In the genomic region with DNA sequence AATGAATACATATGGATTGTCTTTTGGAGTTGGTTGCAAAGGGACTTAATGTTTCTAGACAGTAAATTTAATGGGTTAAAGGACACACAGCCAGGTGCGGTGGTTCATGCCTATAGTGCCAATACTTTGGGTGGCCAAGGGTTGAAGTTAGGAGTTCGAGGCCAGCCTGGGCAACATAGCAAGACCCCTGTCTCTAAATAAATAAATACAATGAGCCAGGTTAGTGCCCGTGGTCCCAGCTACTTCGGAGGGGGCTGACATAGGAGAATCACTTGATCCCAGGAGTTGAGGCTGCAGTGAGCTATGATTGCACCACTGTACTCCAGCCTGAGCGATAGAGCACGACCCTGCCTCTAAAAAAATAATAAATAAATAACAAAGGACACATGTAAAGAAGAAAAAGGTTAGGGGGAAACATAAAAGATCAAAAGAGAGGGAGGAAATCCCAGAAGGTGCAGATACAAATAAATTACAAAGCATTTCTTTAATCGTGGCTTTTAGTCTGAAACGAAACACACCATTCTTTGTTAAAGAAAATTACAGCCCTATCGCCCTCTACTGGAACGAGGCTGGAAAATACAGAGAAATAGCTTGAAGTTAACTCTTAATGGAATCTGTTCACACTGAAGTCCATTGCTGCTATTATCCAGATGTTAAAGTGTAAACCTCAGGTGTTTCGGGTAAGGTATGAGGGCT, we compare ENCODE assay signal across 9 cellular contexts. TPM values are rescaled to one million over a fixed set of nuclear protein-coding genes. Genes with fewer than 3 reads are reported as not detected.
DNase-seq lines count a peak whose midpoint lies in the region; ATAC-seq and TF ChIP-seq lines count a peak whose summit lies in the region.
"Had no signal": no experiment of that assay in that cellular context is flagged by ENCODE, and none has a peak within 500 bp of the region (broad histone marks: within the 10 kb centered on the region; RNA-seq: fewer than 3 reads in every experiment).

No MANE protein-coding gene starts in this region.

- H3K9me3 ChIP-seq in HAP-1: no peaks in the 10 kb centered on the region
- H3K9me3 ChIP-seq in PC-9 (ENCODE audit: insufficient read depth, low read depth): no peaks in the 10 kb centered on the region
- no peaks in the 10 kb centered on the region for H3K9me3 ChIP-seq in osteoblast (ENCODE audit: low read depth, low read length)
- H3K9me3 ChIP-seq in vagina: no peaks in the 10 kb centered on the region
- H3K9me3 ChIP-seq: BLaER1 had no signal

- H3K27me3 ChIP-seq in HAP-1 (ENCODE audit: low read depth): no peaks in the 10 kb centered on the region
- H3K27me3 ChIP-seq in PC-9 (ENCODE audit: insufficient read depth, low read depth): no peaks in the 10 kb centered on the region
- H3K27me3 ChIP-seq in osteoblast (ENCODE audit: insufficient read depth, low read length): no peaks in the 10 kb centered on the region
- no peaks in the 10 kb centered on the region for H3K27me3 ChIP-seq in vagina
- H3K27me3 ChIP-seq: BLaER1 had no signal

- peak; percentile 68 for TF ChIP-seq CTCF in PC-9 (conservative IDR thresholded peaks at IDR 0.05)
- TF ChIP-seq CTCF in epithelial cell of esophagus (IDR thresholded peaks at IDR 0.05; ENCODE audit: insufficient read depth, low read depth, low read length, missing control alignments): peak; percentile 59
- TF ChIP-seq CTCF in osteoblast (IDR thresholded peaks at IDR 0.05; ENCODE audit: extremely low read depth, low read depth, low read length): peak; percentile 70
- peak in 1 of 3 experiments; percentile 9 for TF ChIP-seq CTCF in vagina (IDR thresholded peaks at IDR 0.05)

- no TSS peak for BruUV-seq in PC-9 (replicated peaks; lab: Mats Ljungman, UMichigan)

- H3K4me2 ChIP-seq in PC-9 (no peak overlapping the region), osteoblast (ENCODE audit: insufficient read depth, low read length) (peak overlapping the region; percentile 12)
- H3K4me2 ChIP-seq: BLaER1 had no signal

- CTCF ChIA-PET in PC-9 (lab: Charles Lee): interaction anchor here (0.6 to 0.7 kb wide), 2 partner anchors 18 to 43 kb away, joined by 3 to 4 read pairs; no protein-coding TSS in a partner anchor

- no peak for ATAC-seq in HG03354 (IDR thresholded peaks at IDR 0.05; ENCODE audit: poor library complexity, severe bottlenecking, unreplicated experiment)

- no peak for TF ChIP-seq POLR2A in vagina (IDR thresholded peaks at IDR 0.05)

- H3K4me3 ChIP-seq in HAP-1: no peak overlapping the region
- H3K4me3 ChIP-seq in PC-9: no peak overlapping the region
- no peak overlapping the region for H3K4me3 ChIP-seq in epithelial cell of esophagus (ENCODE audit: low read length)
- H3K4me3 ChIP-seq in osteoblast (ENCODE audit: insufficient read depth, low read length): no peak overlapping the region
- no peak overlapping the region for H3K4me3 ChIP-seq in vagina
- H3K4me3 ChIP-seq: BLaER1 had no signal

- H4K20me1 ChIP-seq in PC-9 (ENCODE audit: insufficient read depth): peaks cover 6% of the 10 kb centered on the region
- H4K20me1 ChIP-seq in osteoblast (ENCODE audit: insufficient read depth, low read length): peaks cover 9% of the 10 kb centered on the region

- POLR2A ChIA-PET in PC-9 (lab: Charles Lee; ENCODE audit: unreplicated experiment): no interaction called here

- no peak overlapping the region for H2AFZ ChIP-seq in PC-9
- H2AFZ ChIP-seq in osteoblast (ENCODE audit: low read length): no peak overlapping the region

- peaks cover 9% of the 10 kb centered on the region for H3K36me3 ChIP-seq in HAP-1 (replicated peaks)
- H3K36me3 ChIP-seq in PC-9 (ENCODE audit: low read depth): peaks cover 21% of the 10 kb centered on the region; the same call in 1 of the 2 replicates
- H3K36me3 ChIP-seq in osteoblast (ENCODE audit: insufficient read depth, low read length): peaks cover 3% of the 10 kb centered on the region
- peaks cover 0 to 4% of the 10 kb centered on the region in 2 donors for H3K36me3 ChIP-seq in vagina

- intact Hi-C loops in PC-9 (cut with micrococcal nuclease; ENCODE audit: unreplicated experiment) (no loop called here), vagina (cut with DNase I) (no loop called here)

- H3F3A ChIP-seq in PC-9 (ENCODE audit: insufficient read depth, low read depth): peaks cover 11% of the 10 kb centered on the region; the same call in 1 of the 2 replicates

- peaks cover 14% of the 10 kb centered on the region for H3K4me1 ChIP-seq in HAP-1
- H3K4me1 ChIP-seq in PC-9 (replicated peaks; ENCODE audit: insufficient read depth): no peaks in the 10 kb centered on the region
- peaks cover 25% of the 10 kb centered on the region for H3K4me1 ChIP-seq in osteoblast (ENCODE audit: insufficient read depth, low read length)
- no peaks in the 10 kb centered on the region for H3K4me1 ChIP-seq in vagina
- H3K4me1 ChIP-seq: BLaER1 had no signal

- H3K79me2 ChIP-seq in PC-9 (ENCODE audit: low read depth) (no peaks in the 10 kb centered on the region), osteoblast (ENCODE audit: insufficient read depth, low read length) (no peaks in the 10 kb centered on the region)

- H3K27ac ChIP-seq in PC-9: no peak overlapping the region
- H3K27ac ChIP-seq in osteoblast (ENCODE audit: low read depth, low read length): no peak overlapping the region
- H3K27ac ChIP-seq in vagina: no peak overlapping the region
- H3K27ac ChIP-seq: BLaER1 had no signal

- in situ Hi-C loops in HAP-1 (cut with MboI; ENCODE audit: low sequenced_read_pairs): no loop called here

- H3K9me2 ChIP-seq in PC-9 (ENCODE audit: insufficient read depth): no peaks in the 10 kb centered on the region

- DNase-seq in DMS79 treated with DMSO at 0.1 percent for 48 hours (lab: John Stamatoyannopoulos, UW): peak; percentile 5
- no peak for DNase-seq in DMS79 (lab: John Stamatoyannopoulos, UW)
- peak; percentile 44 to 50 for DNase-seq in HAP-1 (ENCODE audit: low spot score in 2 of 2)
- no peak for DNase-seq in PC-9
- peak; percentile 42 for DNase-seq in epithelial cell of esophagus (ENCODE audit: low read depth)
- DNase-seq in osteoblast (ENCODE audit: insufficient read length, low spot score, missing footprints): peak; percentile 79
- DNase-seq in vagina (ENCODE audit: extremely low spot score in 2 of 2): no peak

RNA-seq across cellular contexts. Expression of a gene that starts 42.6 kb away (rescaled TPM):
- total RNA-seq in PC-9 (2021): not detected in 2 replicates
- not detected in 2 replicates for total RNA-seq in osteoblast
- total RNA-seq in vagina: 7.6 TPM

Comparison
In these comparisons a context has a peak if more than half of its experiments do, and no peak if none do; other contexts are left out.
1. DNase-seq: peak in DMS79 treated with DMSO at 0.1 percent for 48 hours (single experiment), HAP-1 (2 of 2), epithelial cell of esophagus (single experiment) and osteoblast (single experiment); none in DMS79 (single experiment), PC-9 (0 of 2) and vagina (0 of 2).